Comparison of ENCODE assay signal across 8 cellular contexts in genomic region chr9:97220894-97221477, GRCh38.
DNase-seq lines count a peak whose midpoint lies in the region; ATAC-seq and TF ChIP-seq lines count a peak whose summit lies in the region.

No MANE protein-coding gene starts in this region.

- no peak for TF ChIP-seq CTCF in CD8-positive, alpha-beta T cell (IDR thresholded peaks at IDR 0.05)
- TF ChIP-seq CTCF in esophagus squamous epithelium (IDR thresholded peaks at IDR 0.05) = no peak

- peak overlapping the region; percentile 85 for H3K23ac ChIP-seq in neuronal stem cell (ENCODE audit: low read depth, low read length, poor library complexity)

- no peak overlapping the region for H2BK120ac ChIP-seq in neuronal stem cell (ENCODE audit: low read depth, low read length)

- no peaks in the 10 kb centered on the region for H3K79me1 ChIP-seq in neuronal stem cell (ENCODE audit: low read depth, low read length)

- H2AFZ ChIP-seq in neuronal stem cell (ENCODE audit: low read length) = peak overlapping the region; percentile 92

- no peak overlapping the region for H2AK5ac ChIP-seq in neuronal stem cell (ENCODE audit: low read depth, low read length)

- no peaks in the 10 kb centered on the region for H3K9me3 ChIP-seq in CD8-positive, alpha-beta T cell (ENCODE audit: low read length)
- H3K9me3 ChIP-seq in esophagus squamous epithelium (no peaks in the 10 kb centered on the region), neuronal stem cell (replicated peaks in 1 of 2; ENCODE audit: control insufficient read depth in 2 of 2, insufficient read depth in 1 of 2, low read depth in 1 of 2, low read length in 2 of 2) (peaks cover 0 to 2% of the 10 kb centered on the region in 2 donors)

- H3K27me3 ChIP-seq in CD8-positive, alpha-beta T cell (ENCODE audit: insufficient read depth, low read length) = peaks cover 13% of the 10 kb centered on the region
- peaks cover 6 to 76% (median 20%) of the 10 kb centered on the region in 4 donors for H3K27me3 ChIP-seq in esophagus squamous epithelium
- H3K27me3 ChIP-seq in neuronal stem cell (ENCODE audit: control insufficient read depth in 3 of 3, insufficient read depth in 3 of 3, low read depth in 1 of 3, low read length in 3 of 3) = peaks cover 0 to 36% (median 11%) of the 10 kb centered on the region in 3 experiments

- no peak overlapping the region for H3K27ac Mint-ChIP-seq in CD8-positive, alpha-beta T cell

- peak overlapping the region; percentile 84 for H3K4me3 Mint-ChIP-seq in CD8-positive, alpha-beta T cell

- peaks cover 11% of the 10 kb centered on the region for H3K4me1 Mint-ChIP-seq in CD8-positive, alpha-beta T cell (ENCODE audit: low read depth)

- H3K27me3 Mint-ChIP-seq in CD8-positive, alpha-beta T cell (ENCODE audit: low read depth) = peaks cover 42% of the 10 kb centered on the region

- no peak overlapping the region for H2BK12ac ChIP-seq in neuronal stem cell (ENCODE audit: low read length)

- no peak for DNase-seq in CD8-positive, alpha-beta T cell
- no peak for DNase-seq in esophagus squamous epithelium (lab: John Stamatoyannopoulos, UW)
- DNase-seq in neuronal stem cell (ENCODE audit: low spot score) = peak; percentile 17
- DNase-seq in stimulated activated CD4-positive, alpha-beta T cell treated with anti-CD3 and anti-CD28 coated beads, Interleukin-1b, Interleukin-23, amount 100 ng/mL, for 48 hours = no peak
- no peak for DNase-seq in DMS114 treated with DMSO at 0.1 percent for 48 hours (lab: John Stamatoyannopoulos, UW; ENCODE audit: unreplicated experiment)
- no peak for DNase-seq in activated CD4-positive, CD25-positive, alpha-beta regulatory T cell (lab: John Stamatoyannopoulos, UW)

- TF ChIP-seq POLR2A in esophagus squamous epithelium (IDR thresholded peaks at IDR 0.05) = no peak

- CTCF ChIA-PET in CD8-positive, alpha-beta T cell (lab: Charles Lee) = no interaction called here

- no peak overlapping the region for H3K4ac ChIP-seq in neuronal stem cell (ENCODE audit: low read length)

- 10 to 11% methylated on average over 2 to 27 of the region's 44 CpGs for WGBS in esophagus squamous epithelium, 2 donors
- WGBS in neuronal stem cell (ENCODE audit: extremely low coverage in 2 of 2, insufficient read length in 2 of 2, insufficient replicate concordance in 1 of 2), 2 donors = no CpG with 5 or more reads among the region's 44 CpGs

- POLR2A ChIA-PET in CD8-positive, alpha-beta T cell (lab: Charles Lee) = interaction anchor here (1.4 kb wide), 1 partner anchor 17 kb away, joined by 5 read pairs; no protein-coding TSS in a partner anchor

- H3K36me3 ChIP-seq in CD8-positive, alpha-beta T cell (ENCODE audit: insufficient read depth, low read length) = no peaks in the 10 kb centered on the region
- H3K36me3 ChIP-seq in esophagus squamous epithelium (no peaks in the 10 kb centered on the region), neuronal stem cell (replicated peaks in 1 of 2; ENCODE audit: control insufficient read depth in 2 of 2, insufficient read depth in 2 of 2, low read length in 2 of 2) (no peaks in the 10 kb centered on the region)

- no peak overlapping the region for H2BK15ac ChIP-seq in neuronal stem cell (ENCODE audit: low read length)

- peak overlapping the region; percentile 21 for H3K14ac ChIP-seq in neuronal stem cell (ENCODE audit: low read length)

- H4K8ac ChIP-seq in neuronal stem cell (ENCODE audit: low read depth, low read length) = no peak overlapping the region

- H2BK5ac ChIP-seq in neuronal stem cell (ENCODE audit: low read length) = no peak overlapping the region

- H3K4me1 ChIP-seq in CD8-positive, alpha-beta T cell (ENCODE audit: insufficient read depth, low read length) = peaks cover 3% of the 10 kb centered on the region
- H3K4me1 ChIP-seq in esophagus squamous epithelium = peaks cover 10 to 19% (median 18%) of the 10 kb centered on the region in 3 donors
- H3K4me1 ChIP-seq in neuronal stem cell (ENCODE audit: control insufficient read depth in 2 of 2, insufficient read depth in 1 of 2, low read depth in 1 of 2, low read length in 2 of 2) = peaks cover 0 to 5% of the 10 kb centered on the region in 2 donors

- peak overlapping the region; percentile 81 for H3K4me2 ChIP-seq in neuronal stem cell (ENCODE audit: insufficient read depth, low read length, poor library complexity, severe bottlenecking)

- H3K18ac ChIP-seq in neuronal stem cell (ENCODE audit: low read length) = peak overlapping the region; percentile 83

- H3K27ac ChIP-seq in CD8-positive, alpha-beta T cell (ENCODE audit: low read depth, low read length) = no peak overlapping the region
- H3K27ac ChIP-seq in esophagus squamous epithelium = no peak overlapping the region
- H3K27ac ChIP-seq in neuronal stem cell (replicated peaks; ENCODE audit: low read length) = no peak overlapping the region

- H3K36me3 Mint-ChIP-seq in CD8-positive, alpha-beta T cell = no peaks in the 10 kb centered on the region

- no peak overlapping the region for H4K91ac ChIP-seq in neuronal stem cell (ENCODE audit: low read depth, low read length, poor library complexity)

- no peaks in the 10 kb centered on the region for H3K9me3 Mint-ChIP-seq in CD8-positive, alpha-beta T cell

- peak overlapping the region; percentile 70 for H3K9ac ChIP-seq in neuronal stem cell (ENCODE audit: low read depth, low read length, poor library complexity)

- peak overlapping the region; percentile 59 for H3K4me3 ChIP-seq in CD8-positive, alpha-beta T cell (ENCODE audit: low read depth, low read length)
- H3K4me3 ChIP-seq in esophagus squamous epithelium (peak overlapping the region; percentile 8 to 57 (median 28)), neuronal stem cell (ENCODE audit: low read length in 2 of 2) (peak overlapping the region; percentile 34 to 76)

- intact Hi-C loops in CD8-positive, alpha-beta T cell (cut with DNase I, micrococcal nuclease) = no loop called here
- intact Hi-C loops in esophagus squamous epithelium (cut with DNase I) = no loop called here

- peak; percentile 21 for ATAC-seq in CD8-positive, alpha-beta T cell
- ATAC-seq in SK-N-SH treated with all-trans-retinoic acid at 6 μM for 48 hours (peak; percentile 26), HG02870 (IDR thresholded peaks at IDR 0.05; ENCODE audit: unreplicated experiment) (no peak)

TF ChIP-seq in SK-N-SH treated with all-trans-retinoic acid at 6 μM for 48 hours, 23 proteins besides CTCF, POLR2A, EP300 and RAD21:
- TF ChIP-seq ESRRG (CRISPR knock-in tag; IDR thresholded peaks at IDR 0.05) = no peak
